Comparison of ENCODE assay signal across 14 cellular contexts in the genomic region with DNA sequence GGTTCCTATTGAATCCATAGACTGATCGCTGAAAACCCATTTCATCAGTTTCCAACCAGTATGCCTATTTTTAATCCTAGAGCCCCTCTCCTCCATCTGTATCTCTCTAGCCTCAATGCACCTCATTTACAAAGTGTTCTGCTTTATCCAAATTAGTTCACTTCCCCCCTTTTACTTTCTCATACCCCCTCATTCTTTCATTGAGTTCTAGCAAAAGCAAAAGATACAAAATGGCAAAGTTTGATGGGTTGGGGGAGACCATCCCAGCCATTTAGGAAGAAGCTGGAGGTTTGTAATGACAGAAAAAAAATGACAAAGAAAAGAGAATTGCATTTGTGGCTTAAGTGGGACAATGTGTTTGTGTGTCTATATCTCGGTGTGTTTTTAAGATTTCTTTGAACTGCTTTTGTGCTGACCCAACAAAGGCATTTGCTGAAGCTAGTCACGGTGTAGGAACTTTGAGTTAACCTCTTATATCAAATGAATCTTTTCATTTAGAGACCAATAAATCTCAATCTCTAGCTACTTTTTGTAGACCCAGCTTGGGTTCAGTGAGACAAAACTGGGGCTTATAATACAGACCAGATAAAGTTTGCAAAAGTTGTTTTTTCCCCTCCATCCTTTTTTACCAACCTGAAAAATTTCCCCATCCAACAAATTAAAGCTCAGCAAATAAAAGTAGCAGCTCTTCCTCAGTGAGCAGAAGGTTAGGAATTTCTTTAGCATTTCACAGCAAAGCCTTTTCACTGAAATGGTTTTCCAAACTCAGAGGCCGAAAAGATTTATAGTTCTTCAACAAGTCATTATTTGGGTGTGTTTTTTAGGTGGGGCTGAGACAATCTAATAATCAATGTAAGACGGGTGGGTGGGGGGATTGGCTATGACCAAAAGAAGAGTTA. TPM values are rescaled to one million over a fixed set of nuclear protein-coding genes. Genes with fewer than 3 reads are reported as not detected.
DNase-seq lines count a peak whose midpoint lies in the region; ATAC-seq and TF ChIP-seq lines count a peak whose summit lies in the region.
"Had no signal": no experiment of that assay in that cellular context is flagged by ENCODE, and none has a peak within 500 bp of the region (broad histone marks: within the 10 kb centered on the region; RNA-seq: fewer than 3 reads in every experiment).

No MANE protein-coding gene starts in this region.

- peaks cover 28% of the 10 kb centered on the region; the same call in 1 of the 2 replicates for H3F3A ChIP-seq in GM23338 (replicated peaks; ENCODE audit: low read depth)

- H3K36me3 ChIP-seq in GM23338 (ENCODE audit: insufficient read depth), result no peaks in the 10 kb centered on the region
- no peaks in the 10 kb centered on the region for H3K36me3 ChIP-seq in spleen
- H3K36me3 ChIP-seq: BLaER1, neutrophil had no signal

- H3K27ac ChIP-seq in GM23338 (ENCODE audit: low read depth) (no peak overlapping the region), spleen (peak overlapping the region; percentile 61 to 93 (median 90))
- H3K27ac ChIP-seq: BLaER1, neutrophil had no signal

- H3K9me2 ChIP-seq in GM23338 (ENCODE audit: insufficient read depth), result no peaks in the 10 kb centered on the region

- H3K27me3 Mint-ChIP-seq in GM23338 (ENCODE audit: insufficient read depth, low read depth, poor library complexity) (peaks cover 98% of the 10 kb centered on the region), chondrocyte (ENCODE audit: low read depth) (no peaks in the 10 kb centered on the region)

- TF ChIP-seq CTCF in GM23338 (conservative IDR thresholded peaks at IDR 0.05; ENCODE audit: low read depth in 2 of 2) (no peak), chondrocyte (IDR thresholded peaks at IDR 0.05) (no peak), spleen (IDR thresholded peaks at IDR 0.05 in 8 of 11, conservative IDR thresholded peaks at IDR 0.05 in 3 of 11) (no peak)

- H3K9me3 Mint-ChIP-seq in GM23338 (peaks cover 8% of the 10 kb centered on the region), chondrocyte (ENCODE audit: low read depth) (no peaks in the 10 kb centered on the region)
- H3K9me3 Mint-ChIP-seq: T-helper 1 cell treated with Interleukin-12 subunit alpha and Interleukin-12 subunit beta and Interleukin-4 antibody, amounts not matched to agents 30 μg/mL and 1 μg/mL, for 36 hours had no signal

- TF ChIP-seq POLR2A in spleen (IDR thresholded peaks at IDR 0.05), result no peak

- peaks cover 50% of the 10 kb centered on the region for H4K20me1 ChIP-seq in GM23338 (replicated peaks; ENCODE audit: insufficient read depth)

- no peaks in the 10 kb centered on the region for H3K9me3 ChIP-seq in spleen
- H3K9me3 ChIP-seq: BLaER1, neutrophil had no signal

- 16 to 20% (median 17%) methylated on average over 5 of the region's 5 CpGs for WGBS in spleen, 5 donors

- peaks cover 100% of the 10 kb centered on the region for H3K27me3 ChIP-seq in GM23338 (ENCODE audit: insufficient read depth)
- H3K27me3 ChIP-seq in spleen (replicated peaks in 1 of 7), result peaks cover 0 to 99% (median 52%) of the 10 kb centered on the region in 7 donors

- peaks cover 88% of the 10 kb centered on the region for H3K4me1 ChIP-seq in GM23338 (ENCODE audit: insufficient read depth)
- peaks cover 7 to 96% (median 43%) of the 10 kb centered on the region in 6 donors for H3K4me1 ChIP-seq in spleen

- no peaks in the 10 kb centered on the region for H3K79me2 ChIP-seq in GM23338 (replicated peaks; ENCODE audit: insufficient read depth)

- intact Hi-C loops in spleen (cut with DNase I; ENCODE audit: low total_unique reads), result no loop called here

- H3K36me3 Mint-ChIP-seq in GM23338 (ENCODE audit: low read depth) (no peaks in the 10 kb centered on the region; the same call in 2 of the 3 replicates), chondrocyte (ENCODE audit: low read depth) (peaks cover 7% of the 10 kb centered on the region)

- H3K4me1 Mint-ChIP-seq in GM23338, result peaks cover 71% of the 10 kb centered on the region
- peaks cover 88% of the 10 kb centered on the region for H3K4me1 Mint-ChIP-seq in chondrocyte (ENCODE audit: low read depth)

- H3K4me3 Mint-ChIP-seq in GM23338 (no peak overlapping the region), chondrocyte (ENCODE audit: unreplicated experiment) (no peak overlapping the region)
- H3K4me3 Mint-ChIP-seq: T-helper 1 cell treated with Interleukin-12 subunit alpha and Interleukin-12 subunit beta and Interleukin-4 antibody, amounts not matched to agents 30 μg/mL and 1 μg/mL, for 36 hours had no signal

- no peak overlapping the region for H2AFZ ChIP-seq in GM23338

- no peak overlapping the region for H3K27ac Mint-ChIP-seq in GM23338
- H3K27ac Mint-ChIP-seq in chondrocyte (ENCODE audit: unreplicated experiment), result peak overlapping the region; percentile 100
- H3K27ac Mint-ChIP-seq: T-helper 1 cell treated with Interleukin-12 subunit alpha and Interleukin-12 subunit beta and Interleukin-4 antibody, amounts not matched to agents 30 μg/mL and 1 μg/mL, for 36 hours had no signal

- no peak for ATAC-seq in GM23338
- ATAC-seq in GM19351 (IDR thresholded peaks at IDR 0.05; ENCODE audit: unreplicated experiment), result no peak
- ATAC-seq in HG03196 (IDR thresholded peaks at IDR 0.05; ENCODE audit: unreplicated experiment), result no peak

- DNase-seq in GM23338 (ENCODE audit: low spot score), result no peak
- no peak for DNase-seq in chondrocyte (ENCODE audit: low spot score)
- DNase-seq in left kidney (ENCODE audit: low read depth, low spot score), result peak; percentile 50
- DNase-seq in spleen, result no peak
- DNase-seq in NCI-H748 treated with DMSO at 0.1 percent for 48 hours (lab: John Stamatoyannopoulos, UW), result no peak
- DNase-seq in DMS153 treated with DMSO at 0.1 percent for 48 hours (lab: John Stamatoyannopoulos, UW; ENCODE audit: unreplicated experiment), result no peak
- DNase-seq: activated CD4-positive, CD25-positive, alpha-beta regulatory T cell treated with anti-CD3 and anti-CD28 coated beads, Interleukin-2, amount 50 U/mL, for 72 hours; DMS79 treated with DMSO at 0.1 percent for 48 hours; NCI-H510A had no signal

- H3K4me3 ChIP-seq in GM23338, result 0 out of 2 replicates have a peak overlapping the region, but pooled peaks have one; percentile 20
- peak overlapping the region in 1 of 8 donors; percentile 80 for H3K4me3 ChIP-seq in spleen
- H3K4me3 ChIP-seq: BLaER1 had no signal

- H3K4me2 ChIP-seq in GM23338, result peak overlapping the region; percentile 72
- H3K4me2 ChIP-seq: BLaER1 had no signal

TF ChIP-seq in GM23338, 12 proteins besides CTCF, POLR2A, EP300 and RAD21 (continues in another document):
- TF ChIP-seq CREB1 (CRISPR knock-in tag; IDR thresholded peaks at IDR 0.05; ENCODE audit: low read depth), result no peak
- TF ChIP-seq, protein P1, sequence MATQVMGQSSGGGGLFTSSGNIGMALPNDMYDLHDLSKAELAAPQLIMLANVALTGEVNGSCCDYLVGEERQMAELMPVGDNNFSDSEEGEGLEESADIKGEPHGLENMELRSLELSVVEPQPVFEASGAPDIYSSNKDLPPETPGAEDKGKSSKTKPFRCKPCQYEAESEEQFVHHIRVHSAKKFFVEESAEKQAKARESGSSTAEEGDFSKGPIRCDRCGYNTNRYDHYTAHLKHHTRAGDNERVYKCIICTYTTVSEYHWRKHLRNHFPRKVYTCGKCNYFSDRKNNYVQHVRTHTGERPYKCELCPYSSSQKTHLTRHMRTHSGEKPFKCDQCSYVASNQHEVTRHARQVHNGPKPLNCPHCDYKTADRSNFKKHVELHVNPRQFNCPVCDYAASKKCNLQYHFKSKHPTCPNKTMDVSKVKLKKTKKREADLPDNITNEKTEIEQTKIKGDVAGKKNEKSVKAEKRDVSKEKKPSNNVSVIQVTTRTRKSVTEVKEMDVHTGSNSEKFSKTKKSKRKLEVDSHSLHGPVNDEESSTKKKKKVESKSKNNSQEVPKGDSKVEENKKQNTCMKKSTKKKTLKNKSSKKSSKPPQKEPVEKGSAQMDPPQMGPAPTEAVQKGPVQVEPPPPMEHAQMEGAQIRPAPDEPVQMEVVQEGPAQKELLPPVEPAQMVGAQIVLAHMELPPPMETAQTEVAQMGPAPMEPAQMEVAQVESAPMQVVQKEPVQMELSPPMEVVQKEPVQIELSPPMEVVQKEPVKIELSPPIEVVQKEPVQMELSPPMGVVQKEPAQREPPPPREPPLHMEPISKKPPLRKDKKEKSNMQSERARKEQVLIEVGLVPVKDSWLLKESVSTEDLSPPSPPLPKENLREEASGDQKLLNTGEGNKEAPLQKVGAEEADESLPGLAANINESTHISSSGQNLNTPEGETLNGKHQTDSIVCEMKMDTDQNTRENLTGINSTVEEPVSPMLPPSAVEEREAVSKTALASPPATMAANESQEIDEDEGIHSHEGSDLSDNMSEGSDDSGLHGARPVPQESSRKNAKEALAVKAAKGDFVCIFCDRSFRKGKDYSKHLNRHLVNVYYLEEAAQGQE (IDR thresholded peaks at IDR 0.05; ENCODE audit: unreplicated experiment), result no peak

RNA-seq across cellular contexts. Expression of a gene that starts 18.8 kb away (rescaled TPM):
- not detected in 2 replicates for total RNA-seq in GM23338 (2014; rRNA removed; shearing (Covaris generic))
- polyA plus RNA-seq in GM23338 (2016; fragmentation: Nextera tagmentation; extraction: Ambion mirVana) (0.16 and 0.23 TPM in 2 replicates), spleen (10 to 100 TPM; 18.6 to 39.4 (median 23.7) TPM)
- total RNA-seq in chondrocyte (151 to 169 TPM (median 167 TPM) in 3 replicates), spleen (100 to 1,000 TPM in 6 of 7 donors, 10 to 100 TPM in 1; 87.1 to 256 (median 121) TPM)

Comparison
In these comparisons a context has a peak if more than half of its experiments do, and no peak if none do; other contexts are left out.
1. RNA of a gene that starts 18.8 kb away (total RNA-seq): 151 to 169 TPM in chondrocyte and 87.1 to 256 TPM in spleen; not detected in GM23338; every median in the first group is over 10 times any median in the second.